15 cellular contexts compared by ENCODE assay signal in genomic region chr16:49283376-49284049, GRCh38. TPM values are rescaled to one million over a fixed set of nuclear protein-coding genes. Genes with fewer than 3 reads are reported as not detected.
A peak's percentile ranks its signal among the peaks of the same experiment; 100 is the strongest.
DNase-seq lines count a peak whose midpoint lies in the region; ATAC-seq and TF ChIP-seq lines count a peak whose summit lies in the region.
"Had no signal": no experiment of that assay in that cellular context is flagged by ENCODE, and none has a peak within 500 bp of the region (broad histone marks: within the 10 kb centered on the region; RNA-seq: fewer than 3 reads in every experiment).

No MANE protein-coding gene starts in this region.

- intact Hi-C loops in esophagus muscularis mucosa (cut with DNase I) (no loop called here), CD14-positive monocyte (cut with micrococcal nuclease) (no loop called here)

- no peak for TF ChIP-seq EP300 in esophagus muscularis mucosa (IDR thresholded peaks at IDR 0.05)

- no peak overlapping the region for H2BK5ac ChIP-seq in trophoblast cell (ENCODE audit: low read depth, low read length, poor library complexity)

- no peaks in the 10 kb centered on the region for H3K36me3 ChIP-seq in esophagus muscularis mucosa
- no peaks in the 10 kb centered on the region for H3K36me3 ChIP-seq in trophoblast cell (ENCODE audit: control insufficient read depth in 1 of 2, insufficient read depth in 2 of 2, low read length in 2 of 2)
- H3K36me3 ChIP-seq: upper lobe of left lung had no signal

- DNase-seq in NCI-H510A treated with DMSO at 0.1 percent for 48 hours (lab: John Stamatoyannopoulos, UW) (peak; percentile 45), NCI-H510A (lab: John Stamatoyannopoulos, UW) (no peak), NCI-H1092 (lab: John Stamatoyannopoulos, UW) (peak; percentile 19), esophagus muscularis mucosa (ENCODE audit: extremely low spot score) (peak; percentile 77), trophoblast cell (no peak), CD14-positive monocyte (ENCODE audit: low spot score) (no peak), NCI-H345 (lab: John Stamatoyannopoulos, UW) (no peak)
- DNase-seq: activated CD4-positive, alpha-beta T cell treated with anti-CD3 and anti-CD28 coated beads for 4 hours; DMS153; KBM-7 had no signal

- no peak overlapping the region for H2BK12ac ChIP-seq in trophoblast cell (ENCODE audit: low read length)

- H3K27me3 ChIP-seq in esophagus muscularis mucosa = peaks cover 7 to 100% (median 51%) of the 10 kb centered on the region in 4 donors
- peaks cover 53% of the 10 kb centered on the region for H3K27me3 ChIP-seq in trophoblast cell (ENCODE audit: insufficient read depth, low read length)

- H3K4me3 ChIP-seq in esophagus muscularis mucosa = peak overlapping the region in 3 of 4 donors; percentile 52 to 56 (median 55)
- H3K4me3 ChIP-seq in trophoblast cell (ENCODE audit: low read depth, low read length) = no peak overlapping the region

- H3K79me2 ChIP-seq in trophoblast cell (ENCODE audit: control insufficient read depth, insufficient read depth, low read length, poor library complexity) = no peaks in the 10 kb centered on the region

- H4K8ac ChIP-seq in trophoblast cell (ENCODE audit: low read depth, low read length) = no peak overlapping the region

- H3K36me3 Mint-ChIP-seq in CD14-positive monocyte = peaks cover 0 to 5% of the 10 kb centered on the region in 2 donors

- peak overlapping the region; percentile 90 for H3K4me2 ChIP-seq in trophoblast cell (ENCODE audit: low read length)

- H3K27ac Mint-ChIP-seq in CD14-positive monocyte = no peak overlapping the region
- H3K27ac Mint-ChIP-seq: activated T-helper 17 cell treated with anti-CD3 and anti-CD28 coated beads, Interleukin-2, amount 50 U/mL, for 72 hours had no signal

- no peak overlapping the region for H3K14ac ChIP-seq in trophoblast cell (ENCODE audit: low read length)

- H3K4me1 ChIP-seq in esophagus muscularis mucosa (peaks cover 28 to 52% (median 44%) of the 10 kb centered on the region in 4 donors), trophoblast cell (ENCODE audit: control insufficient read depth in 1 of 2, insufficient read depth in 2 of 2, low read length in 2 of 2) (peaks cover 9 to 16% of the 10 kb centered on the region in 2 experiments)

- H4K91ac ChIP-seq in trophoblast cell (ENCODE audit: low read depth, low read length) = no peak overlapping the region

- H4K12ac ChIP-seq in trophoblast cell (ENCODE audit: low read depth, low read length) = no peak overlapping the region

- H3K79me1 ChIP-seq in trophoblast cell (ENCODE audit: low read length) = no peaks in the 10 kb centered on the region

- H3K23ac ChIP-seq in trophoblast cell (ENCODE audit: low read length) = no peak overlapping the region

- H3K27me3 Mint-ChIP-seq in CD14-positive monocyte (ENCODE audit: low read depth in 3 of 3) = peaks cover 65 to 83% (median 73%) of the 10 kb centered on the region in 3 donors

- no peak for TF ChIP-seq CTCF in esophagus muscularis mucosa (IDR thresholded peaks at IDR 0.05)
- TF ChIP-seq CTCF in CD14-positive monocyte (IDR thresholded peaks at IDR 0.05) = no peak

- H3K9me3 Mint-ChIP-seq in CD14-positive monocyte = peaks cover 4 to 28% (median 12%) of the 10 kb centered on the region in 7 donors
- H3K9me3 Mint-ChIP-seq: activated T-helper 17 cell treated with anti-CD3 and anti-CD28 coated beads, Interleukin-2, amount 50 U/mL, for 72 hours had no signal

- H2AFZ ChIP-seq in trophoblast cell (ENCODE audit: insufficient read depth, low read length, poor library complexity) = no peak overlapping the region

- peak overlapping the region in 1 of 2 donors; percentile 72 for H3K4me3 Mint-ChIP-seq in CD14-positive monocyte

- H3K9me3 ChIP-seq in esophagus muscularis mucosa (no peaks in the 10 kb centered on the region), trophoblast cell (ENCODE audit: insufficient read depth, low read depth, low read length) (peaks cover 9% of the 10 kb centered on the region)
- H3K9me3 ChIP-seq: upper lobe of left lung had no signal

- H3K4ac ChIP-seq in trophoblast cell (ENCODE audit: low read depth, low read length) = no peak overlapping the region

- H2BK120ac ChIP-seq in trophoblast cell (ENCODE audit: insufficient read depth, low read length, poor library complexity) = no peak overlapping the region

- no peak for TF ChIP-seq POLR2A in esophagus muscularis mucosa (IDR thresholded peaks at IDR 0.05; ENCODE audit: low read depth)

- peaks cover 9% of the 10 kb centered on the region for H3K4me1 Mint-ChIP-seq in CD14-positive monocyte

- H2AK5ac ChIP-seq in trophoblast cell (ENCODE audit: low read length) = no peak overlapping the region

- no peak for ATAC-seq in GM19467 (IDR thresholded peaks at IDR 0.05; ENCODE audit: unreplicated experiment)
- ATAC-seq: activated T-helper 17 cell treated with anti-CD3 and anti-CD28 coated beads, Interleukin-2, amount 50 U/mL, for 72 hours had no signal

- 6% methylated on average over 25 of the region's 25 CpGs for WGBS in esophagus muscularis mucosa
- WGBS in trophoblast cell (ENCODE audit: extremely low coverage, insufficient coverage, insufficient read length) = no CpG with 5 or more reads among the region's 25 CpGs

- no peak overlapping the region for H3K9ac ChIP-seq in trophoblast cell (ENCODE audit: low read length)

- no peak overlapping the region for H3K18ac ChIP-seq in trophoblast cell (ENCODE audit: low read length)

- H3K27ac ChIP-seq in esophagus muscularis mucosa (replicated peaks in 1 of 4) (no peak overlapping the region), trophoblast cell (ENCODE audit: low read depth, low read length) (no peak overlapping the region)
- H3K27ac ChIP-seq: upper lobe of left lung had no signal

RNA-seq across cellular contexts. Expression of gene CBLN1, which starts 1.9 kb away (rescaled TPM):
- total RNA-seq in esophagus muscularis mucosa = 1 to 10 TPM in 1 of 4 donors, under 1 TPM in 2, not detected in 1; 0.32 to 1.4 (median 0.83) TPM
- 0.68 and 0.75 TPM in 2 replicates for polyA plus RNA-seq in trophoblast cell (2013)
- not detected for polyA plus RNA-seq in CD14-positive monocyte
- total RNA-seq: A673; activated T-helper 17 cell treated with anti-CD3 and anti-CD28 coated beads, Interleukin-2, amount 50 U/mL, for 72 hours; osteocyte had no signal

Comparison
In these comparisons a context has a peak if more than half of its experiments do, and no peak if none do; other contexts are left out.
1. DNase-seq: peak in NCI-H510A treated with DMSO at 0.1 percent for 48 hours (single experiment), NCI-H1092 (single experiment) and esophagus muscularis mucosa (single experiment); none in NCI-H510A (single experiment), trophoblast cell (0 of 2), CD14-positive monocyte (single experiment) and NCI-H345 (single experiment).